ENCODE assay signal across 9 cellular contexts in genomic region chr2:27209621-27210401, GRCh38. TPM values are rescaled to one million over a fixed set of nuclear protein-coding genes. Genes with fewer than 3 reads are reported as not detected.
DNase-seq lines count a peak whose midpoint lies in the region; ATAC-seq and TF ChIP-seq lines count a peak whose summit lies in the region.
"Had no signal": no experiment of that assay in that cellular context is flagged by ENCODE, and none has a peak within 500 bp of the region (broad histone marks: within the 10 kb centered on the region; RNA-seq: fewer than 3 reads in every experiment).

No MANE protein-coding gene starts in this region.

- ATAC-seq in body of pancreas: no peak
- ATAC-seq in GM18868 (IDR thresholded peaks at IDR 0.05; ENCODE audit: unreplicated experiment): no peak

- no peaks in the 10 kb centered on the region for H3K27me3 Mint-ChIP-seq in activated CD4-positive, alpha-beta T cell treated with anti-CD3 and anti-CD28 coated beads, Interleukin-2, amount 10 ng/mL, durations not matched to agents 7 days and 5 days

- H3K36me3 Mint-ChIP-seq in activated CD4-positive, alpha-beta T cell treated with anti-CD3 and anti-CD28 coated beads, Interleukin-2, amount 10 ng/mL, durations not matched to agents 7 days and 5 days (ENCODE audit: low read depth): peaks cover 33% of the 10 kb centered on the region

- no peaks in the 10 kb centered on the region for H3K9me2 ChIP-seq in SU-DHL-6 (replicated peaks; ENCODE audit: insufficient read depth, low read length)

- intact Hi-C loops in body of pancreas (cut with DNase I): no loop called here
- intact Hi-C loops in esophagus muscularis mucosa (cut with DNase I): loop anchor here (10.0 kb wide), 1 partner anchor 165 kb away; the partner anchor contains the start of genes EIF2B4 and SNX17

- 0 out of 2 replicates have a peak overlapping the region, but pooled peaks have one; percentile 3 for H3K9ac ChIP-seq in SU-DHL-6 (ENCODE audit: low read length)

- H3K9me3 Mint-ChIP-seq in activated CD4-positive, alpha-beta T cell treated with anti-CD3 and anti-CD28 coated beads, Interleukin-2, amount 10 ng/mL, durations not matched to agents 7 days and 5 days: no peaks in the 10 kb centered on the region

- peaks cover 6% of the 10 kb centered on the region; the same call in 1 of the 2 replicates for H3K79me2 ChIP-seq in SU-DHL-6 (ENCODE audit: insufficient read depth, low read length)

- peak overlapping the region; percentile 65 for H3K27ac Mint-ChIP-seq in activated CD4-positive, alpha-beta T cell treated with anti-CD3 and anti-CD28 coated beads, Interleukin-2, amount 10 ng/mL, durations not matched to agents 7 days and 5 days

- CTCF ChIA-PET in activated CD4-positive, alpha-beta T cell treated with anti-CD3 and anti-CD28 coated beads, Interleukin-2, amount 10 ng/mL, durations not matched to agents 7 days and 5 days (lab: Charles Lee): no interaction called here

- peak overlapping the region; percentile 12 for H3K4me2 ChIP-seq in SU-DHL-6 (ENCODE audit: low read depth, low read length, poor library complexity, severe bottlenecking)

- POLR2A ChIA-PET in activated CD4-positive, alpha-beta T cell treated with anti-CD3 and anti-CD28 coated beads, Interleukin-2, amount 10 ng/mL, durations not matched to agents 7 days and 5 days (lab: Charles Lee): no interaction called here

- H3K36me3 ChIP-seq in SU-DHL-6 (ENCODE audit: low read length) (0 out of 2 replicates have a peak, but pooled peaks cover 3% of the 10 kb centered on the region), body of pancreas (replicated peaks in 1 of 2; ENCODE audit: insufficient read depth in 1 of 2, low read depth in 2 of 2) (peaks cover 0 to 8% of the 10 kb centered on the region in 2 donors), esophagus muscularis mucosa (peaks cover 29 to 58% (median 45%) of the 10 kb centered on the region in 4 donors)

- H2AFZ ChIP-seq in SU-DHL-6 (ENCODE audit: low read depth, low read length, severe bottlenecking): no peak overlapping the region

- H3K9me3 ChIP-seq in SU-DHL-6 (ENCODE audit: insufficient read depth, low read length) (no peaks in the 10 kb centered on the region), body of pancreas (no peaks in the 10 kb centered on the region), esophagus muscularis mucosa (no peaks in the 10 kb centered on the region)

- peaks cover 5% of the 10 kb centered on the region; the same call in 1 of the 2 replicates for H3F3A ChIP-seq in SU-DHL-6 (ENCODE audit: insufficient read depth)

- 90 to 93% methylated on average over 6 of the region's 6 CpGs for WGBS in body of pancreas, 2 donors
- 92% methylated on average over 6 of the region's 6 CpGs for WGBS in esophagus muscularis mucosa

- H4K20me1 ChIP-seq in SU-DHL-6 (ENCODE audit: low read depth, low read length): no peaks in the 10 kb centered on the region

- peak overlapping the region; percentile 30 for H3K4me3 Mint-ChIP-seq in activated CD4-positive, alpha-beta T cell treated with anti-CD3 and anti-CD28 coated beads, Interleukin-2, amount 10 ng/mL, durations not matched to agents 7 days and 5 days

- H3K4me3 ChIP-seq in SU-DHL-6 (ENCODE audit: insufficient read depth, low read length, poor library complexity, severe bottlenecking) (no peak overlapping the region), skeletal muscle cell (ENCODE audit: low read depth, low read length) (no peak overlapping the region), body of pancreas (no peak overlapping the region), esophagus muscularis mucosa (no peak overlapping the region)

- peaks cover 50% of the 10 kb centered on the region for H3K4me1 Mint-ChIP-seq in activated CD4-positive, alpha-beta T cell treated with anti-CD3 and anti-CD28 coated beads, Interleukin-2, amount 10 ng/mL, durations not matched to agents 7 days and 5 days

- H3K27me3 ChIP-seq in SU-DHL-6 (ENCODE audit: low read length) (no peaks in the 10 kb centered on the region), body of pancreas (no peaks in the 10 kb centered on the region), esophagus muscularis mucosa (no peaks in the 10 kb centered on the region)

- H3K4me1 ChIP-seq in body of pancreas (peaks cover 18% of the 10 kb centered on the region), esophagus muscularis mucosa (peaks cover 19 to 33% (median 23%) of the 10 kb centered on the region in 4 donors)

- DNase-seq in activated CD4-positive, alpha-beta T cell treated with anti-CD3 and anti-CD28 coated beads, Interleukin-2, amount 10 ng/mL, durations not matched to agents 7 days and 5 days: no peak
- no peak for DNase-seq in activated CD4-positive, alpha-beta T cell treated with anti-CD3 and anti-CD28 coated beads, Interleukin-2, amount 50 U/mL, for 48 hours
- DNase-seq in fibroblast of gingiva (ENCODE audit: low read depth) (peak; percentile 48), skeletal muscle cell (ENCODE audit: low read depth) (peak; percentile 62), body of pancreas (no peak), esophagus muscularis mucosa (ENCODE audit: extremely low spot score) (no peak)
- DNase-seq: NCI-H524 had no signal

- TF ChIP-seq POLR2A in body of pancreas (IDR thresholded peaks at IDR 0.05) (no peak), esophagus muscularis mucosa (IDR thresholded peaks at IDR 0.05; ENCODE audit: low read depth) (no peak)

- no peak for TF ChIP-seq EP300 in esophagus muscularis mucosa (IDR thresholded peaks at IDR 0.05)

- TF ChIP-seq CTCF in SU-DHL-6 (IDR thresholded peaks at IDR 0.05; ENCODE audit: insufficient read depth, low read length, poor library complexity, severe bottlenecking) (no peak), body of pancreas (IDR thresholded peaks at IDR 0.05) (no peak), esophagus muscularis mucosa (IDR thresholded peaks at IDR 0.05) (no peak)

- H3K27ac ChIP-seq in SU-DHL-6 (ENCODE audit: low read depth, low read length): no peak overlapping the region
- no peak overlapping the region for H3K27ac ChIP-seq in body of pancreas
- H3K27ac ChIP-seq in esophagus muscularis mucosa (replicated peaks in 1 of 4): no peak overlapping the region

RNA-seq across cellular contexts. Expression of gene ATRAID, which starts 2.0 kb away (rescaled TPM):
- total RNA-seq in activated CD4-positive, alpha-beta T cell treated with anti-CD3 and anti-CD28 coated beads, Interleukin-2, amount 10 ng/mL, durations not matched to agents 7 days and 5 days: 10 to 100 TPM; 72.5 to 81.8 TPM
- 10 to 100 TPM; 69.2 to 75.0 TPM for total RNA-seq in body of pancreas
- total RNA-seq in esophagus muscularis mucosa: 100 to 1,000 TPM; 118 to 143 (median 130) TPM

RNA-seq across cellular contexts. Expression of gene SLC5A6, which starts 2.3 kb away (rescaled TPM):
- total RNA-seq in activated CD4-positive, alpha-beta T cell treated with anti-CD3 and anti-CD28 coated beads, Interleukin-2, amount 10 ng/mL, durations not matched to agents 7 days and 5 days: 10 to 100 TPM; 34.2 to 39.2 TPM
- 10 to 100 TPM; 17.4 to 34.6 TPM for total RNA-seq in body of pancreas
- 10 to 100 TPM in 3 of 4 donors, 1 to 10 TPM in 1; 7.5 to 21.5 (median 13.6) TPM for total RNA-seq in esophagus muscularis mucosa

RNA-seq across cellular contexts. Expression of gene CAD, which starts 7.4 kb away (rescaled TPM):
- total RNA-seq in activated CD4-positive, alpha-beta T cell treated with anti-CD3 and anti-CD28 coated beads, Interleukin-2, amount 10 ng/mL, durations not matched to agents 7 days and 5 days: 10 to 100 TPM; 63.7 to 66.1 TPM
- total RNA-seq in body of pancreas (10 to 100 TPM; 18.4 to 36.9 TPM), esophagus muscularis mucosa (10 to 100 TPM; 12.4 to 28.3 (median 16.6) TPM)

RNA-seq across cellular contexts. Expression of gene SLC30A3, which starts 53.0 kb away (rescaled TPM):
- total RNA-seq in activated CD4-positive, alpha-beta T cell treated with anti-CD3 and anti-CD28 coated beads, Interleukin-2, amount 10 ng/mL, durations not matched to agents 7 days and 5 days: under 1 TPM; 0.23 to 0.45 TPM
- total RNA-seq in body of pancreas (not detected), esophagus muscularis mucosa (not detected)

Comparison
In these comparisons a context has a peak if more than half of its experiments do, and no peak if none do; other contexts are left out.
1. DNase-seq: peak in fibroblast of gingiva (single experiment) and skeletal muscle cell (single experiment); none in activated CD4-positive, alpha-beta T cell treated with anti-CD3 and anti-CD28 coated beads, Interleukin-2, amount 10 ng/mL, durations not matched to agents 7 days and 5 days (single experiment), activated CD4-positive, alpha-beta T cell treated with anti-CD3 and anti-CD28 coated beads, Interleukin-2, amount 50 U/mL, for 48 hours (0 of 2), body of pancreas (0 of 4) and esophagus muscularis mucosa (single experiment).